ENCODE assay signal across 24 cellular contexts in the genomic region with DNA sequence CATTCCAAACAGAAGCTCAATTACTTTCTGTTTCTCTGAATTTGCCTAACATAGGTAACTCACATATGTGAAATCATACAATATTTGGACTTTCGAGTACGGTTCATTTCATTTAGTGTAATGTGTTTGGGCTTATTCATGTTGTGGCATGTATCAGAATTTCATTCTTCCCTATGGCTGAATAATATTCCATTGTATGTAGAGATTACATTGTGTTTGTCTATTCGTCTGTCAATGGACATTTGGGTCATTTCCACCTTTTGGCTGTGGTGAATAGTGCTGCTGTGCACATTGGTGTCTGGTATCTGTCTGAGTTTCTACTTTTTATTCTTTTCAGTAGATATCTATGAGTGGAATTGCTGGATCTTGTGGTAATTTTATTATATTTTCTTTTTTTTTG. TPM values are rescaled to one million over a fixed set of nuclear protein-coding genes. Genes with fewer than 3 reads are reported as not detected.
DNase-seq lines count a peak whose midpoint lies in the region; FAIRE-seq and TF ChIP-seq lines count a peak whose summit lies in the region.
"Had no signal": no experiment of that assay in that cellular context is flagged by ENCODE, and none has a peak within 500 bp of the region (broad histone marks: within the 10 kb centered on the region; RNA-seq: fewer than 3 reads in every experiment).

No MANE protein-coding gene starts in this region.

- H3K27me3 Mint-ChIP-seq in osteocyte (ENCODE audit: unreplicated experiment): no peaks in the 10 kb centered on the region
- H3K27me3 Mint-ChIP-seq: activated CD4-positive, alpha-beta T cell treated with anti-CD3 and anti-CD28 coated beads, Interleukin-2, amount 10 ng/mL, durations not matched to agents 24 days and 14 days; activated naive CD8-positive, alpha-beta T cell treated with anti-CD3 and anti-CD28 coated beads, Interleukin-2, amount 10 ng/mL, durations not matched to agents 7 days and 5 days; effector memory CD8-positive, alpha-beta T cell had no signal

- TF ChIP-seq CTCF in osteocyte (IDR thresholded peaks at IDR 0.05) (no peak), WERI-Rb-1 (IDR thresholded peaks at IDR 0.05; ENCODE audit: low read depth, low read length) (no peak)

- no peak overlapping the region for H3K4me3 Mint-ChIP-seq in osteocyte (ENCODE audit: unreplicated experiment)
- H3K4me3 Mint-ChIP-seq: activated CD4-positive, alpha-beta T cell treated with anti-CD3 and anti-CD28 coated beads, Interleukin-2, amount 10 ng/mL, durations not matched to agents 24 days and 14 days; activated naive CD8-positive, alpha-beta T cell treated with anti-CD3 and anti-CD28 coated beads, Interleukin-2, amount 10 ng/mL, durations not matched to agents 7 days and 5 days; effector memory CD8-positive, alpha-beta T cell; H9; neural progenitor cell had no signal

- H3K9me3 ChIP-seq in SJCRH30 (replicated peaks): no peaks in the 10 kb centered on the region
- H3K9me3 ChIP-seq in duodenal mucosa (ENCODE audit: control insufficient read depth in 1 of 2, low read length in 2 of 2): no peaks in the 10 kb centered on the region
- H3K9me3 ChIP-seq in WERI-Rb-1 (ENCODE audit: severe bottlenecking): no peaks in the 10 kb centered on the region
- H3K9me3 ChIP-seq: lower lobe of right lung, sigmoid colon had no signal

- H3K4me1 ChIP-seq in SJCRH30: peaks cover 62% of the 10 kb centered on the region
- peaks cover 22 to 38% of the 10 kb centered on the region in 2 donors for H3K4me1 ChIP-seq in duodenal mucosa (ENCODE audit: control insufficient read depth in 1 of 2, insufficient read depth in 2 of 2, low read length in 2 of 2)
- H3K4me1 ChIP-seq: neural progenitor cell had no signal

- H3K9ac ChIP-seq in duodenal mucosa (ENCODE audit: low read depth in 1 of 2, low read length in 2 of 2): peak overlapping the region in 1 of 2 donors; percentile 14
- H3K9ac ChIP-seq: neural progenitor cell had no signal

- no peak for DNase-seq in GM19239 (ENCODE audit: insufficient read length, low spot score)
- DNase-seq in SJCRH30: no peak
- no peak for DNase-seq in osteocyte (ENCODE audit: extremely low spot score, unreplicated experiment)
- no peak for DNase-seq in retina
- DNase-seq in NCI-H2171 treated with DMSO at 0.1 percent for 48 hours (lab: John Stamatoyannopoulos, UW): no peak
- no peak for DNase-seq in WERI-Rb-1
- DNase-seq: activated CD4-positive, alpha-beta T cell treated with anti-CD3 and anti-CD28 coated beads, Interleukin-2, amount 10 ng/mL, durations not matched to agents 24 days and 14 days; activated naive CD8-positive, alpha-beta T cell treated with anti-CD3 and anti-CD28 coated beads, Interleukin-2, amount 10 ng/mL, durations not matched to agents 7 days and 5 days; effector memory CD8-positive, alpha-beta T cell; H9; Karpas-422; lower lobe of right lung; MV-4-11; NCI-H146; NCI-H524; sigmoid colon; stimulated activated CD8-positive, alpha-beta memory T cell treated with anti-CD3 and anti-CD28 coated beads, Interleukin-4, amount 100 ng/mL, for 48 hours; T-helper 2 cell had no signal

- H3K27me3 ChIP-seq in SJCRH30: no peaks in the 10 kb centered on the region
- H3K27me3 ChIP-seq in duodenal mucosa (ENCODE audit: control insufficient read depth in 1 of 2, insufficient read depth in 2 of 2, low read length in 2 of 2): no peaks in the 10 kb centered on the region
- no peaks in the 10 kb centered on the region for H3K27me3 ChIP-seq in WERI-Rb-1 (ENCODE audit: insufficient read depth, low read depth, severe bottlenecking)
- H3K27me3 ChIP-seq: neural progenitor cell, sigmoid colon had no signal

- H3K27ac ChIP-seq in SJCRH30 (peak overlapping the region; percentile 78), duodenal mucosa (ENCODE audit: low read depth, low read length) (peak overlapping the region; percentile 10), WERI-Rb-1 (no peak overlapping the region)
- H3K27ac ChIP-seq: neural progenitor cell, sigmoid colon had no signal

- H3K36me3 ChIP-seq in SJCRH30 (no peaks in the 10 kb centered on the region), duodenal mucosa (ENCODE audit: control insufficient read depth in 1 of 2, insufficient read depth in 2 of 2, low read length in 2 of 2) (no peaks in the 10 kb centered on the region), WERI-Rb-1 (no peaks in the 10 kb centered on the region)
- H3K36me3 ChIP-seq: lower lobe of right lung, neural progenitor cell, sigmoid colon had no signal

- H3K27ac Mint-ChIP-seq in osteocyte (ENCODE audit: unreplicated experiment): peak overlapping the region; percentile 94
- H3K27ac Mint-ChIP-seq: activated naive CD8-positive, alpha-beta T cell treated with anti-CD3 and anti-CD28 coated beads, Interleukin-2, amount 10 ng/mL, durations not matched to agents 7 days and 5 days; effector memory CD8-positive, alpha-beta T cell; H9; neural progenitor cell; progenitor cell of endocrine pancreas had no signal

- peaks cover 6% of the 10 kb centered on the region for H3K9me3 Mint-ChIP-seq in osteocyte (ENCODE audit: unreplicated experiment)
- H3K9me3 Mint-ChIP-seq: activated CD4-positive, alpha-beta T cell treated with anti-CD3 and anti-CD28 coated beads, Interleukin-2, amount 10 ng/mL, durations not matched to agents 24 days and 14 days; activated naive CD8-positive, alpha-beta T cell treated with anti-CD3 and anti-CD28 coated beads, Interleukin-2, amount 10 ng/mL, durations not matched to agents 7 days and 5 days; activated T-helper 2 cell treated with anti-CD3 and anti-CD28 coated beads, Interferon-gamma antibody, Interleukin-2, Interleukin-4, amounts not matched to agents 10 μg/mL and 5 μg/mL and 100 μg/mL, durations not matched to agents 14 hours and 24 hours and 36 hours; effector memory CD8-positive, alpha-beta T cell; H9; neural progenitor cell had no signal

- peaks cover 38% of the 10 kb centered on the region for H3K4me1 Mint-ChIP-seq in osteocyte (ENCODE audit: unreplicated experiment)

- H3K4me3 ChIP-seq in SJCRH30: no peak overlapping the region; the same call in 1 of the 2 replicates
- no peak overlapping the region for H3K4me3 ChIP-seq in duodenal mucosa (ENCODE audit: low read depth in 1 of 2, low read length in 2 of 2)
- H3K4me3 ChIP-seq in WERI-Rb-1 (ENCODE audit: low read depth, low read length): no peak overlapping the region
- H3K4me3 ChIP-seq: GM12878, lower lobe of right lung, neural progenitor cell, sigmoid colon had no signal

- peak; percentile 49 for FAIRE-seq in GM19239 (lab: Jason Lieb, UNC)
- FAIRE-seq: D721Med had no signal

- H3K36me3 Mint-ChIP-seq in osteocyte (ENCODE audit: unreplicated experiment): peaks cover 2% of the 10 kb centered on the region
- H3K36me3 Mint-ChIP-seq: neural progenitor cell had no signal

RNA-seq across cellular contexts. Expression of a gene that starts 43.9 kb away (rescaled TPM):
- total RNA-seq in SJCRH30 (2014; rRNA removed; shearing (Covaris generic)): 140 and 158 TPM in 2 replicates
- 65.0 and 74.7 TPM in 2 replicates for total RNA-seq in osteocyte
